1 cellular context compared by ENCODE assay signal in genomic region chr21:33491373-33492102, GRCh38.
A peak's percentile ranks its signal among the peaks of the same experiment; 100 is the strongest.
TF ChIP-seq lines count a peak whose summit lies in the region.

Gene DNAJC28, minus strand, starts transcription at chr21:33491716. Its CDS starts 2,323 bp downstream, at chr21:33489393.

TF ChIP-seq in K562, 482 proteins besides CTCF, POLR2A, EP300 and RAD21 (continued from another document and continues in another):
- no peak for TF ChIP-seq ELK1 (CRISPR knock-in tag; IDR thresholded peaks at IDR 0.05)
- TF ChIP-seq PRPF4 (IDR thresholded peaks at IDR 0.05; ENCODE audit: insufficient read depth, low read depth, low read length, poor library complexity, severe bottlenecking) = no peak
- TF ChIP-seq RBM39 (optimal IDR thresholded peaks at IDR 0.05; ENCODE audit: low read depth, low read length) = no peak
- no peak for TF ChIP-seq MED1 (CRISPR knock-in tag; IDR thresholded peaks at IDR 0.05; ENCODE audit: borderline replicate concordance)
- TF ChIP-seq ZNF318 (IDR thresholded peaks at IDR 0.05; ENCODE audit: borderline replicate concordance in 1 of 2, low read depth in 1 of 2) = no peak
- peak; percentile 82 for TF ChIP-seq ETV1 (tag; conservative IDR thresholded peaks at IDR 0.05; ENCODE audit: low read depth)
- TF ChIP-seq CREB1 (IDR thresholded peaks at IDR 0.05) = peak; percentile 60
- TF ChIP-seq CREB1 (CRISPR knock-in tag; IDR thresholded peaks at IDR 0.05) = peak; percentile 59
- TF ChIP-seq SIRT6 (IDR thresholded peaks at IDR 0.05; ENCODE audit: low read depth, low read length) = no peak
- TF ChIP-seq MAZ (CRISPR knock-in tag; conservative IDR thresholded peaks at IDR 0.05 in 1 of 2, IDR thresholded peaks at IDR 0.05 in 1 of 2) = peak; percentile 87 to 89
- TF ChIP-seq GABPB1 (CRISPR knock-in tag; IDR thresholded peaks at IDR 0.05) = peak; percentile 85
- TF ChIP-seq TRIM24 (IDR thresholded peaks at IDR 0.05) = no peak
- peak; percentile 55 for TF ChIP-seq NUFIP1 (IDR thresholded peaks at IDR 0.05; ENCODE audit: partially characterized antibody)
- peak; percentile 88 for TF ChIP-seq ETS1 (conservative IDR thresholded peaks at IDR 0.05; ENCODE audit: control insufficient read depth, low read depth, low read length)
- 0 out of 2 replicates have a peak, but pooled peaks have one; percentile 52 for TF ChIP-seq ZNF197 (CRISPR knock-in tag; IDR thresholded peaks at IDR 0.05; ENCODE audit: low read depth)
- peak; percentile 43 for TF ChIP-seq HMGN3 (IDR thresholded peaks at IDR 0.05; ENCODE audit: borderline replicate concordance, extremely low read depth, insufficient read length, low read depth, low read length)
- TF ChIP-seq DMBX1 (CRISPR knock-in tag; IDR thresholded peaks at IDR 0.05; ENCODE audit: borderline replicate concordance) = peak; percentile 65
- peak; percentile 74 for TF ChIP-seq CXXC5 (CRISPR knock-in tag; IDR thresholded peaks at IDR 0.05)
- TF ChIP-seq ID3 (CRISPR knock-in tag; IDR thresholded peaks at IDR 0.05) = no peak
- TF ChIP-seq ID3 (tag; IDR thresholded peaks at IDR 0.05) = peak; percentile 88
- no peak for TF ChIP-seq ZNF398 (CRISPR knock-in tag; IDR thresholded peaks at IDR 0.05)
- TF ChIP-seq ZNF830 (CRISPR knock-in tag; IDR thresholded peaks at IDR 0.05) = no peak
- TF ChIP-seq PRMT5 (CRISPR knock-in tag; IDR thresholded peaks at IDR 0.05) = no peak
- TF ChIP-seq NFIC (IDR thresholded peaks at IDR 0.05) = peak; percentile 97
- TF ChIP-seq BCOR (IDR thresholded peaks at IDR 0.05) = peak; percentile 33; the same call in 1 of the 2 replicates
- TF ChIP-seq NBN (IDR thresholded peaks at IDR 0.05; ENCODE audit: low read depth) = peak; percentile 92
- TF ChIP-seq TBP (optimal IDR thresholded peaks at IDR 0.05; ENCODE audit: low read depth, low read length) = peak; percentile 56
- peak; percentile 67; the same call in 1 of the 2 replicates for TF ChIP-seq ZHX1 (conservative IDR thresholded peaks at IDR 0.05; ENCODE audit: low read length)
- TF ChIP-seq PTRF (tag; IDR thresholded peaks at IDR 0.05) = no peak
- TF ChIP-seq USF1 (CRISPR knock-in tag; IDR thresholded peaks at IDR 0.05) = peak; percentile 45; the same call in 1 of the 2 replicates
- no peak for TF ChIP-seq MTF1 (CRISPR knock-in tag; IDR thresholded peaks at IDR 0.05; ENCODE audit: borderline replicate concordance)
- TF ChIP-seq BCLAF1 (IDR thresholded peaks at IDR 0.05; ENCODE audit: borderline replicate concordance in 1 of 2, control insufficient read depth in 1 of 2, low read depth in 2 of 2, low read length in 1 of 2) = peak in 1 of 2 experiments; percentile 95; a peak in 2 of 4 replicates
- TF ChIP-seq NR1H2 (CRISPR knock-in tag; IDR thresholded peaks at IDR 0.05) = no peak
- 0 out of 2 replicates have a peak, but pooled peaks have one; percentile 7 for TF ChIP-seq SMAD3 (CRISPR knock-in tag; conservative IDR thresholded peaks at IDR 0.05)
